ENCODE assay signal across 19 cellular contexts in the genomic region with DNA sequence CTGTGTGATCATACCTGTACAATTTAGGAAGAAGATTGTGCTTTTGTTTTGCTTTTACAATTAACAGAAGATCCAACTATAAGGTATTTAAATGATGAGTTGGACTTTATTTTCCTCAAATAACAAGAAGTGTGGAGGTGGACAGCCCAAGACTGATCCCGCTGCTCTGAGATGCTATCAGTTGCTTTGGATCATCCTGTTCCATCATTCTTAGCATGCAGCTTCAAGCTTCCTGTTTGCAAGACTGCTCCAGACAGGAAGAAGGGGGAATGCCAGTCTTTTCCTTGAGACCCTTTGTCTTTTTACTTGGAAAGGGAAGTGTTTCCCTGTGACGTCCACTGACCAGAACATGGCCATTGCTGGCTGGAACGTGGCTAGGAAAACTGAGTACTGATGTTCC.
A peak's percentile ranks its signal among the peaks of the same experiment; 100 is the strongest.
DNase-seq lines count a peak whose midpoint lies in the region; ATAC-seq, FAIRE-seq and TF ChIP-seq lines count a peak whose summit lies in the region.
"Had no signal": no experiment of that assay in that cellular context is flagged by ENCODE, and none has a peak within 500 bp of the region (broad histone marks: within the 10 kb centered on the region; RNA-seq: fewer than 3 reads in every experiment).

No MANE protein-coding gene starts in this region.

- intact Hi-C loops in right lobe of liver (cut with DNase I): no loop called here
- intact Hi-C loops in HepG2 (cut with micrococcal nuclease; ENCODE audit: unreplicated experiment): no loop called here
- intact Hi-C loops in endothelial cell of umbilical vein (cut with micrococcal nuclease): no loop called here
- intact Hi-C loops in naive thymus-derived CD4-positive, alpha-beta T cell (cut with micrococcal nuclease): no loop called here

- H3K27me3 ChIP-seq in right lobe of liver: no peaks in the 10 kb centered on the region
- no peaks in the 10 kb centered on the region for H3K27me3 ChIP-seq in HepG2 (ENCODE audit: control insufficient read depth in 1 of 2, insufficient read depth in 2 of 2, low read length in 2 of 2)
- peaks cover 18 to 31% of the 10 kb centered on the region in 2 experiments for H3K27me3 ChIP-seq in endothelial cell of umbilical vein (ENCODE audit: control insufficient read depth in 2 of 2, insufficient read depth in 2 of 2, low read length in 2 of 2)
- no peaks in the 10 kb centered on the region for H3K27me3 ChIP-seq in neural progenitor cell
- H3K27me3 ChIP-seq in naive thymus-derived CD4-positive, alpha-beta T cell (ENCODE audit: control insufficient read depth in 2 of 2, insufficient read depth in 2 of 2, low read length in 2 of 2): no peaks in the 10 kb centered on the region
- H3K27me3 ChIP-seq in SK-N-SH (ENCODE audit: insufficient read depth): no peaks in the 10 kb centered on the region
- H3K27me3 ChIP-seq: BLaER1 had no signal

- no peak overlapping the region for H3K4me3 ChIP-seq in right lobe of liver
- no peak overlapping the region for H3K4me3 ChIP-seq in HepG2 (replicated peaks in 1 of 3; ENCODE audit: insufficient read depth in 1 of 3, low read depth in 2 of 3, low read length in 3 of 3)
- peak overlapping the region in 1 of 3 experiments; percentile 20 for H3K4me3 ChIP-seq in endothelial cell of umbilical vein (replicated peaks in 1 of 3; ENCODE audit: insufficient read depth in 1 of 3, low read depth in 1 of 3, low read length in 3 of 3)
- no peak overlapping the region for H3K4me3 ChIP-seq in neural progenitor cell
- no peak overlapping the region for H3K4me3 ChIP-seq in naive thymus-derived CD4-positive, alpha-beta T cell (ENCODE audit: low read length)
- H3K4me3 ChIP-seq in SK-N-SH (ENCODE audit: low read depth in 2 of 2, low read length in 1 of 2): no peak overlapping the region
- H3K4me3 ChIP-seq: BLaER1 had no signal

- H3K36me3 ChIP-seq in right lobe of liver: no peaks in the 10 kb centered on the region
- no peaks in the 10 kb centered on the region for H3K36me3 ChIP-seq in HepG2 (replicated peaks in 1 of 2; ENCODE audit: control insufficient read depth in 1 of 2, insufficient read depth in 2 of 2, low read length in 2 of 2)
- H3K36me3 ChIP-seq in endothelial cell of umbilical vein (ENCODE audit: control insufficient read depth in 2 of 2, extremely low read depth in 1 of 2, insufficient read depth in 2 of 2, low read length in 2 of 2): no peaks in the 10 kb centered on the region
- H3K36me3 ChIP-seq in neural progenitor cell: no peaks in the 10 kb centered on the region
- H3K36me3 ChIP-seq in naive thymus-derived CD4-positive, alpha-beta T cell (ENCODE audit: control insufficient read depth in 2 of 3, insufficient read depth in 3 of 3, low read length in 3 of 3): no peaks in the 10 kb centered on the region
- no peaks in the 10 kb centered on the region for H3K36me3 ChIP-seq in SK-N-SH (replicated peaks in 1 of 2; ENCODE audit: control insufficient read depth in 1 of 2, insufficient read depth in 2 of 2, low read length in 1 of 2)
- H3K36me3 ChIP-seq: BLaER1 had no signal

- POLR2A ChIA-PET in HepG2 (lab: Yijun Ruan, JAX): no interaction called here
- POLR2A ChIA-PET in endothelial cell of umbilical vein (lab: Charles Lee): no interaction called here
- POLR2A ChIA-PET in naive thymus-derived CD4-positive, alpha-beta T cell (lab: Charles Lee): no interaction called here
- POLR2A ChIA-PET in SK-N-SH (lab: Yijun Ruan, JAX): no interaction called here

- H3K9me2 ChIP-seq in SK-N-SH: no peaks in the 10 kb centered on the region

- H4K20me1 ChIP-seq in HepG2 (ENCODE audit: insufficient read depth, low read length) (no peaks in the 10 kb centered on the region), endothelial cell of umbilical vein (replicated peaks; ENCODE audit: control insufficient read depth, extremely low read depth, insufficient read depth, low read length) (no peaks in the 10 kb centered on the region), neural progenitor cell (ENCODE audit: low read depth) (no peaks in the 10 kb centered on the region), SK-N-SH (ENCODE audit: insufficient read depth) (no peaks in the 10 kb centered on the region)
- H4K20me1 ChIP-seq: BLaER1 had no signal

- FAIRE-seq in HepG2 (lab: Jason Lieb, UNC) (no peak), endothelial cell of umbilical vein (lab: Jason Lieb, UNC) (no peak)
- FAIRE-seq: GM19239 had no signal

- peaks cover 4% of the 10 kb centered on the region for H3K4me1 Mint-ChIP-seq in neural progenitor cell
- no peaks in the 10 kb centered on the region for H3K4me1 Mint-ChIP-seq in naive thymus-derived CD4-positive, alpha-beta T cell
- H3K4me1 Mint-ChIP-seq in activated T-cell treated with anti-CD3 and anti-CD28 coated beads, Interleukin-2, amount 50 U/mL, for 72 hours (ENCODE audit: low read depth): no peaks in the 10 kb centered on the region
- H3K4me1 Mint-ChIP-seq: CD8-positive, alpha-beta memory T cell had no signal

- in situ Hi-C loops in HepG2 (cut with HindIII; ENCODE audit: extremely low pct_ligation_motif_present, low pct_unique_long_range_greater_than_20kb): no loop called here

- no peak for DNase-seq in right lobe of liver
- no peak for DNase-seq in HepG2 (ENCODE audit: low spot score)
- DNase-seq in endothelial cell of umbilical vein (ENCODE audit: low read depth, low spot score): peak; percentile 39
- no peak for DNase-seq in neural progenitor cell (ENCODE audit: low spot score)
- DNase-seq in HK-2 (ENCODE audit: unreplicated experiment): no peak
- DNase-seq in naive thymus-derived CD4-positive, alpha-beta T cell: no peak
- DNase-seq in activated T-cell treated with anti-CD3 and anti-CD28 coated beads, Interleukin-2, amount 50 U/mL, for 72 hours: no peak
- DNase-seq in SK-N-SH: no peak
- DNase-seq: 8988T; AML-193; Caco-2; CD8-positive, alpha-beta memory T cell; DMS53; GF-D8; HCEC 1CT; HFFc6 had no signal

- TF ChIP-seq CTCF in right lobe of liver (IDR thresholded peaks at IDR 0.05) (no peak), HepG2 (CRISPR knock-in tag; IDR thresholded peaks at IDR 0.05) (no peak), endothelial cell of umbilical vein (IDR thresholded peaks at IDR 0.05; ENCODE audit: extremely low read depth in 1 of 2, insufficient read depth in 1 of 2, low read depth in 1 of 2, low read length in 2 of 2) (no peak), neural progenitor cell (IDR thresholded peaks at IDR 0.05) (no peak), SK-N-SH (IDR thresholded peaks at IDR 0.05) (no peak)

- CTCF ChIA-PET in HepG2 (lab: Yijun Ruan, JAX; ENCODE audit: low intra/inter-chr PET ratio, low total read pairs) (no interaction called here), endothelial cell of umbilical vein (lab: Charles Lee) (interaction anchor here (0.9 kb wide), 1 partner anchor 24 kb away, joined by 3 read pairs; no protein-coding TSS in a partner anchor), SK-N-SH (lab: Yijun Ruan, JAX) (interaction anchor here (0.6 kb wide), 1 partner anchor 261 kb away, joined by 4 read pairs; no protein-coding TSS in a partner anchor)
- CTCF ChIA-PET in naive thymus-derived CD4-positive, alpha-beta T cell (lab: Charles Lee): no interaction called here

- no peaks in the 10 kb centered on the region for H3K36me3 Mint-ChIP-seq in neural progenitor cell
- peaks cover 0 to 3% (median 0%) of the 10 kb centered on the region in 5 donors for H3K36me3 Mint-ChIP-seq in naive thymus-derived CD4-positive, alpha-beta T cell
- peaks cover 0 to 4% of the 10 kb centered on the region in 2 donors for H3K36me3 Mint-ChIP-seq in activated T-cell treated with anti-CD3 and anti-CD28 coated beads, Interleukin-2, amount 50 U/mL, for 72 hours (ENCODE audit: insufficient read depth in 2 of 2)
- H3K36me3 Mint-ChIP-seq: CD8-positive, alpha-beta memory T cell had no signal

- H3K9me3 Mint-ChIP-seq in neural progenitor cell: peaks cover 6% of the 10 kb centered on the region
- peaks cover 0 to 9% (median 3%) of the 10 kb centered on the region in 11 donors for H3K9me3 Mint-ChIP-seq in naive thymus-derived CD4-positive, alpha-beta T cell
- peaks cover 0 to 2% of the 10 kb centered on the region in 2 donors for H3K9me3 Mint-ChIP-seq in activated T-cell treated with anti-CD3 and anti-CD28 coated beads, Interleukin-2, amount 50 U/mL, for 72 hours

- no peaks in the 10 kb centered on the region for H3K9me1 ChIP-seq in endothelial cell of umbilical vein (replicated peaks; ENCODE audit: control insufficient read depth, extremely low read depth, insufficient read depth, low read length)

- WGBS in right lobe of liver (ENCODE audit: insufficient coverage, low coverage, low lambda C conversion rate, missing lambda C conversion rate): 42% methylated on average over 2 of the region's 3 CpGs
- WGBS in HepG2 (ENCODE audit: low lambda C conversion rate): 0% methylated on average over 3 of the region's 3 CpGs
- WGBS in SK-N-SH (ENCODE audit: low lambda C conversion rate): 47% methylated on average over 3 of the region's 3 CpGs

- dilution Hi-C loops in endothelial cell of umbilical vein (cut with MboI; ENCODE audit: extremely low pct_ligation_motif_present, low sequenced_read_pairs): no loop called here

- no peak overlapping the region for H3K4me3 Mint-ChIP-seq in neural progenitor cell
- H3K4me3 Mint-ChIP-seq in naive thymus-derived CD4-positive, alpha-beta T cell: no peak overlapping the region
- no peak overlapping the region for H3K4me3 Mint-ChIP-seq in activated T-cell treated with anti-CD3 and anti-CD28 coated beads, Interleukin-2, amount 50 U/mL, for 72 hours
- H3K4me3 Mint-ChIP-seq: CD8-positive, alpha-beta memory T cell; HFFc6 had no signal

- BruUV-seq in HepG2 (replicated peaks; lab: Mats Ljungman, UMichigan) (no TSS peak), endothelial cell of umbilical vein (replicated peaks; lab: Mats Ljungman, UMichigan) (no TSS peak)

- H3K9me3 ChIP-seq in right lobe of liver: no peaks in the 10 kb centered on the region
- no peaks in the 10 kb centered on the region for H3K9me3 ChIP-seq in HepG2 (ENCODE audit: low read length)
- H3K9me3 ChIP-seq in endothelial cell of umbilical vein (replicated peaks; ENCODE audit: control insufficient read depth, insufficient read depth, low read length): no peaks in the 10 kb centered on the region
- H3K9me3 ChIP-seq in neural progenitor cell (ENCODE audit: low read depth): no peaks in the 10 kb centered on the region
- no peaks in the 10 kb centered on the region for H3K9me3 ChIP-seq in naive thymus-derived CD4-positive, alpha-beta T cell (ENCODE audit: control insufficient read depth in 2 of 3, low read length in 3 of 3)
- no peaks in the 10 kb centered on the region for H3K9me3 ChIP-seq in SK-N-SH
- H3K9me3 ChIP-seq: BLaER1 had no signal

- TF ChIP-seq RAD21 in HepG2 (CRISPR knock-in tag; IDR thresholded peaks at IDR 0.05) (no peak), SK-N-SH (IDR thresholded peaks at IDR 0.05; ENCODE audit: low read length) (no peak)

- TF ChIP-seq POLR2A in right lobe of liver (IDR thresholded peaks at IDR 0.05): no peak
- no peak for TF ChIP-seq POLR2A in HepG2 (IDR thresholded peaks at IDR 0.05; ENCODE audit: insufficient read depth in 1 of 2, low read depth in 2 of 2, low read length in 2 of 2)
- no peak for TF ChIP-seq POLR2A in endothelial cell of umbilical vein (IDR thresholded peaks at IDR 0.05; ENCODE audit: low read depth, low read length)

- H3K9ac ChIP-seq in HepG2 (ENCODE audit: insufficient read depth, low read depth, low read length) (no peak overlapping the region), endothelial cell of umbilical vein (replicated peaks; ENCODE audit: extremely low read depth, insufficient read depth, low read length) (no peak overlapping the region), neural progenitor cell (no peak overlapping the region), SK-N-SH (no peak overlapping the region)
- H3K9ac ChIP-seq: BLaER1 had no signal

- no peak for TF ChIP-seq EP300 in HepG2 (IDR thresholded peaks at IDR 0.05; ENCODE audit: low read depth in 2 of 2, low read length in 2 of 2)
- no peak for TF ChIP-seq EP300 in HepG2 (CRISPR knock-in tag; IDR thresholded peaks at IDR 0.05; ENCODE audit: borderline replicate concordance)
- TF ChIP-seq EP300 in SK-N-SH (IDR thresholded peaks at IDR 0.05; ENCODE audit: borderline replicate concordance in 1 of 2, low read depth in 1 of 2, low read length in 1 of 2): no peak

- H3F3A ChIP-seq in neural progenitor cell (ENCODE audit: low read depth) (no peaks in the 10 kb centered on the region), SK-N-SH (replicated peaks; ENCODE audit: insufficient read depth) (no peaks in the 10 kb centered on the region)

- H2AFZ ChIP-seq in HepG2 (ENCODE audit: low read length) (no peak overlapping the region), endothelial cell of umbilical vein (ENCODE audit: low read depth, low read length) (peak overlapping the region; percentile 13), neural progenitor cell (replicated peaks) (peak overlapping the region; percentile 58), SK-N-SH (ENCODE audit: low read depth) (no peak overlapping the region; the same call in 1 of the 2 replicates)

- ATAC-seq in right lobe of liver (peak in 3 of 4 donors; percentile 25 to 49 (median 30)), HepG2 (no peak)
- no peak for ATAC-seq in naive thymus-derived CD4-positive, alpha-beta T cell
- no peak for ATAC-seq in activated T-cell treated with anti-CD3 and anti-CD28 coated beads, Interleukin-2, amount 50 U/mL, for 72 hours (replicated peaks in 1 of 2)

- H3K79me2 ChIP-seq in HepG2 (ENCODE audit: insufficient read depth, low read length) (no peaks in the 10 kb centered on the region), endothelial cell of umbilical vein (ENCODE audit: control insufficient read depth, insufficient read depth, low read length) (no peaks in the 10 kb centered on the region), neural progenitor cell (ENCODE audit: low read depth) (no peaks in the 10 kb centered on the region), SK-N-SH (ENCODE audit: insufficient read depth) (no peaks in the 10 kb centered on the region)

- H3K27ac ChIP-seq in right lobe of liver (no peak overlapping the region), HepG2 (ENCODE audit: extremely low read length, insufficient read depth, low read length) (no peak overlapping the region), endothelial cell of umbilical vein (ENCODE audit: insufficient read depth, low read depth, low read length) (no peak overlapping the region), neural progenitor cell (no peak overlapping the region), SK-N-SH (ENCODE audit: low read depth in 2 of 2, low read length in 1 of 2) (no peak overlapping the region)
- no peak overlapping the region for H3K27ac ChIP-seq in naive thymus-derived CD4-positive, alpha-beta T cell (ENCODE audit: low read depth, low read length)
- H3K27ac ChIP-seq: BLaER1, HL-60 had no signal

- H3K4me1 ChIP-seq in right lobe of liver: no peaks in the 10 kb centered on the region
- H3K4me1 ChIP-seq in HepG2 (ENCODE audit: insufficient read depth, low read length): no peaks in the 10 kb centered on the region
- H3K4me1 ChIP-seq in endothelial cell of umbilical vein (ENCODE audit: control insufficient read depth, extremely low read depth, insufficient read depth, low read length): peaks cover 8% of the 10 kb centered on the region
- no peaks in the 10 kb centered on the region for H3K4me1 ChIP-seq in neural progenitor cell
- H3K4me1 ChIP-seq in naive thymus-derived CD4-positive, alpha-beta T cell (ENCODE audit: control insufficient read depth in 2 of 2, insufficient read depth in 2 of 2, low read length in 2 of 2): no peaks in the 10 kb centered on the region
- peaks cover 0 to 17% of the 10 kb centered on the region in 2 experiments; a peak in 1 of 4 replicates for H3K4me1 ChIP-seq in SK-N-SH (ENCODE audit: control insufficient read depth in 1 of 2, insufficient read depth in 2 of 2, low read depth in 1 of 2, low read length in 1 of 2)
- H3K4me1 ChIP-seq: BLaER1, Caco-2 had no signal

- no peak overlapping the region for H3K27ac Mint-ChIP-seq in neural progenitor cell
- H3K27ac Mint-ChIP-seq in naive thymus-derived CD4-positive, alpha-beta T cell: no peak overlapping the region
- H3K27ac Mint-ChIP-seq in activated T-cell treated with anti-CD3 and anti-CD28 coated beads, Interleukin-2, amount 50 U/mL, for 72 hours: no peak overlapping the region
- H3K27ac Mint-ChIP-seq: CD8-positive, alpha-beta memory T cell; HFFc6 had no signal

- peaks cover 2% of the 10 kb centered on the region for H3K27me3 Mint-ChIP-seq in neural progenitor cell (ENCODE audit: insufficient read depth, low read depth)
- peaks cover 0 to 5% (median 4%) of the 10 kb centered on the region in 5 donors for H3K27me3 Mint-ChIP-seq in naive thymus-derived CD4-positive, alpha-beta T cell
- H3K27me3 Mint-ChIP-seq in activated T-cell treated with anti-CD3 and anti-CD28 coated beads, Interleukin-2, amount 50 U/mL, for 72 hours (ENCODE audit: low read depth): no peaks in the 10 kb centered on the region

- H3K4me2 ChIP-seq in HepG2 (ENCODE audit: low read depth, low read length) (no peak overlapping the region), endothelial cell of umbilical vein (ENCODE audit: insufficient read depth, low read length) (peak overlapping the region; percentile 57), neural progenitor cell (no peak overlapping the region), SK-N-SH (no peak overlapping the region)
- H3K4me2 ChIP-seq: BLaER1 had no signal

Comparison
In these comparisons a context has a peak if more than half of its experiments do, and no peak if none do; other contexts are left out.
1. ATAC-seq: peak in right lobe of liver (3 of 4); none in HepG2 (single experiment), naive thymus-derived CD4-positive, alpha-beta T cell (single experiment) and activated T-cell treated with anti-CD3 and anti-CD28 coated beads, Interleukin-2, amount 50 U/mL, for 72 hours (0 of 2).
2. H2AFZ ChIP-seq: peak in endothelial cell of umbilical vein (single experiment) and neural progenitor cell (single experiment); none in HepG2 (single experiment) and SK-N-SH (single experiment).
3. CTCF ChIA-PET loops: an anchor here in endothelial cell of umbilical vein (0.9 kb wide) and SK-N-SH (0.6 kb wide); none called in HepG2 and naive thymus-derived CD4-positive, alpha-beta T cell.